11 cellular contexts compared by ENCODE assay signal in genomic region chr16:27408602-27409031, GRCh38. TPM values are rescaled to one million over a fixed set of nuclear protein-coding genes. Genes with fewer than 3 reads are reported as not detected.
A peak's percentile ranks its signal among the peaks of the same experiment; 100 is the strongest.
DNase-seq lines count a peak whose midpoint lies in the region; ATAC-seq and TF ChIP-seq lines count a peak whose summit lies in the region.
"Had no signal": no experiment of that assay in that cellular context is flagged by ENCODE, and none has a peak within 500 bp of the region (broad histone marks: within the 10 kb centered on the region; RNA-seq: fewer than 3 reads in every experiment).

No MANE protein-coding gene starts in this region.

- peak overlapping the region; percentile 72 for H3K4me3 Mint-ChIP-seq in CD4-positive, alpha-beta T cell

- DNase-seq in CD4-positive, alpha-beta T cell, result no peak
- DNase-seq in KBM-7, result peak; percentile 51
- peak; percentile 62 for DNase-seq in epithelial cell of esophagus (ENCODE audit: low read depth)
- DNase-seq in hippocampal formation (lab: John Stamatoyannopoulos, UW), result no peak
- DNase-seq in substantia nigra (lab: John Stamatoyannopoulos, UW), result no peak
- DNase-seq in activated effector memory CD4-positive, alpha-beta T cell treated with Interleukin-2 at 50 U/mL for 16 hours, result no peak
- DNase-seq: amygdala, sigmoid colon had no signal

- POLR2A ChIA-PET in CD4-positive, alpha-beta T cell (lab: Charles Lee), result interaction anchor here (0.5 to 9.2 kb wide), 5 partner anchors 31 to 173 kb away, joined by 3 to 134 read pairs (median 8); no protein-coding TSS in a partner anchor

- TF ChIP-seq CTCF in CD4-positive, alpha-beta T cell (IDR thresholded peaks at IDR 0.05), result no peak
- no peak for TF ChIP-seq CTCF in epithelial cell of esophagus (IDR thresholded peaks at IDR 0.05; ENCODE audit: insufficient read depth, low read depth, low read length, missing control alignments)

- H3K9me3 Mint-ChIP-seq in CD4-positive, alpha-beta T cell, result peaks cover 12% of the 10 kb centered on the region

- peaks cover 96% of the 10 kb centered on the region for H3K4me1 Mint-ChIP-seq in CD4-positive, alpha-beta T cell (ENCODE audit: low read depth)

- peak overlapping the region; percentile 9 for H3K27ac ChIP-seq in CD4-positive, alpha-beta T cell (ENCODE audit: low read depth, low read length)
- H3K27ac ChIP-seq in substantia nigra (ENCODE audit: low read depth, low read length, poor library complexity, severe bottlenecking), result no peak overlapping the region
- H3K27ac ChIP-seq: sigmoid colon had no signal

- ATAC-seq in CD4-positive, alpha-beta T cell (ENCODE audit: poor library complexity), result no peak
- ATAC-seq in GM18517 (IDR thresholded peaks at IDR 0.05; ENCODE audit: unreplicated experiment) (peak; percentile 12), HG03175 (IDR thresholded peaks at IDR 0.05; ENCODE audit: unreplicated experiment) (no peak)

- H3K4me3 ChIP-seq in epithelial cell of esophagus (ENCODE audit: low read length), result no peak overlapping the region
- H3K4me3 ChIP-seq: lung, sigmoid colon had no signal

- in situ Hi-C loops in KBM-7 (cut with MboI; ENCODE audit: low pct_unique_long_range_greater_than_20kb, low sequenced_read_pairs), result no loop called here

- intact Hi-C loops in CD4-positive, alpha-beta T cell (cut with DNase I, micrococcal nuclease), result loop anchor here in 1 of 2 experiments (1.0 kb wide), 1 partner anchor 14 kb away; no protein-coding TSS in a partner anchor

- H3K27me3 ChIP-seq in CD4-positive, alpha-beta T cell (ENCODE audit: control insufficient read depth, insufficient read depth, low read length), result no peaks in the 10 kb centered on the region

- no peaks in the 10 kb centered on the region for H3K27me3 Mint-ChIP-seq in CD4-positive, alpha-beta T cell

- peak overlapping the region; percentile 90 for H3K27ac Mint-ChIP-seq in CD4-positive, alpha-beta T cell

- CTCF ChIA-PET in CD4-positive, alpha-beta T cell (lab: Charles Lee), result interaction anchor here (1.0 to 5.5 kb wide), 4 partner anchors 40 to 174 kb away, joined by 3 to 25 read pairs (median 8); no protein-coding TSS in a partner anchor

- peaks cover 80% of the 10 kb centered on the region for H3K36me3 Mint-ChIP-seq in CD4-positive, alpha-beta T cell (ENCODE audit: low read depth)

- no peaks in the 10 kb centered on the region for H3K9me3 ChIP-seq in CD4-positive, alpha-beta T cell (ENCODE audit: control insufficient read depth, low read length)
- H3K9me3 ChIP-seq: sigmoid colon had no signal

RNA-seq across cellular contexts. Expression of gene IL21R, which starts 6.6 kb away (rescaled TPM):
- total RNA-seq in CD4-positive, alpha-beta T cell, result 10 to 100 TPM; 34.5 to 34.8 TPM

Comparison
In these comparisons a context has a peak if more than half of its experiments do, and no peak if none do; other contexts are left out.
1. DNase-seq: peak in KBM-7 (single experiment) and epithelial cell of esophagus (single experiment); none in CD4-positive, alpha-beta T cell (0 of 10), hippocampal formation (0 of 2), substantia nigra (0 of 49) and activated effector memory CD4-positive, alpha-beta T cell treated with Interleukin-2 at 50 U/mL for 16 hours (single experiment).